In genomic region chr4:10456270-10457254, GRCh38 we compare ENCODE assay signal across 8 cellular contexts. TPM values are rescaled to one million over a fixed set of nuclear protein-coding genes. Genes with fewer than 3 reads are reported as not detected.
DNase-seq lines count a peak whose midpoint lies in the region; ATAC-seq, FAIRE-seq and TF ChIP-seq lines count a peak whose summit lies in the region.

No MANE protein-coding gene starts in this region.

- H3K27me3 Mint-ChIP-seq in CD4-positive, alpha-beta memory T cell: peaks cover 0 to 2% of the 10 kb centered on the region in 2 donors

- ATAC-seq in GM19455 (IDR thresholded peaks at IDR 0.05; ENCODE audit: unreplicated experiment): peak; percentile 73
- ATAC-seq in HG03558 (IDR thresholded peaks at IDR 0.05; ENCODE audit: extremely low read depth, unreplicated experiment): peak; percentile 27

- peak overlapping the region; percentile 43 for H3K27ac ChIP-seq in CD4-positive, alpha-beta memory T cell (ENCODE audit: low read depth, low read length)
- H3K27ac ChIP-seq in VCaP: peak overlapping the region; percentile 68; the same call in 1 of the 2 replicates

- peak; percentile 57 to 65 (median 61) for DNase-seq in CD4-positive, alpha-beta memory T cell
- DNase-seq in bronchial epithelial cell (ENCODE audit: low read depth) (peak; percentile 29), kidney tubule cell (ENCODE audit: low spot score) (peak; percentile 38), SKM-1 (lab: John Stamatoyannopoulos, UW; ENCODE audit: unreplicated experiment) (no peak)
- DNase-seq in stimulated activated CD4-positive, alpha-beta T cell treated with anti-CD3 and anti-CD28 coated beads, Interleukin-4, amount 100 ng/mL, for 1 hour: peak; percentile 60

- no peak for FAIRE-seq in bronchial epithelial cell (lab: Jason Lieb, UNC)

- no peaks in the 10 kb centered on the region for H3K9me3 ChIP-seq in CD4-positive, alpha-beta memory T cell (ENCODE audit: control insufficient read depth in 1 of 2, low read length in 2 of 2)

- H3K9me3 Mint-ChIP-seq in CD4-positive, alpha-beta memory T cell: peaks cover 0 to 7% (median 0%) of the 10 kb centered on the region in 8 donors

- intact Hi-C loops in CD4-positive, alpha-beta memory T cell (cut with micrococcal nuclease): loop anchor here (1.0 to 5.0 kb wide), 3 partner anchors 294 to 766 kb away; partner anchors contain the start of gene WDR1

- peak overlapping the region in 1 of 2 donors; percentile 68 for H3K4me3 ChIP-seq in CD4-positive, alpha-beta memory T cell (ENCODE audit: low read length in 2 of 2)
- peak overlapping the region; percentile 59 for H3K4me3 ChIP-seq in bronchial epithelial cell (ENCODE audit: low read depth, low read length)

- POLR2A ChIA-PET in CD4-positive, alpha-beta memory T cell (lab: Charles Lee; ENCODE audit: partially characterized antibody): interaction anchor here (0.8 to 3.6 kb wide), 7 partner anchors 8 to 436 kb away, joined by 3 to 21 read pairs (median 4); partner anchors contain the start of gene WDR1

- peaks cover 32% of the 10 kb centered on the region for H3K4me1 ChIP-seq in CD4-positive, alpha-beta memory T cell (ENCODE audit: insufficient read depth, low read length)

- peaks cover 25 to 51% (median 36%) of the 10 kb centered on the region in 4 donors for H3K4me1 Mint-ChIP-seq in CD4-positive, alpha-beta memory T cell

- peak overlapping the region; percentile 89 to 91 (median 90) for H3K4me3 Mint-ChIP-seq in CD4-positive, alpha-beta memory T cell

- CTCF ChIA-PET in CD4-positive, alpha-beta memory T cell (lab: Charles Lee; ENCODE audit: partially characterized antibody): interaction anchor here (0.8 to 1.4 kb wide), 2 partner anchors 13 to 442 kb away, joined by 3 read pairs; no protein-coding TSS in a partner anchor

- H3K36me3 ChIP-seq in CD4-positive, alpha-beta memory T cell (ENCODE audit: insufficient read depth, low read length): peaks cover 4% of the 10 kb centered on the region
- peaks cover 8% of the 10 kb centered on the region for H3K36me3 ChIP-seq in bronchial epithelial cell (ENCODE audit: control insufficient read depth, insufficient read depth, low read length)

- TF ChIP-seq CTCF in VCaP (conservative IDR thresholded peaks at IDR 0.05) (no peak), bronchial epithelial cell (IDR thresholded peaks at IDR 0.05; ENCODE audit: insufficient read depth, low read length, severe bottlenecking) (no peak)

- peak overlapping the region; percentile 89 to 94 (median 92) for H3K27ac Mint-ChIP-seq in CD4-positive, alpha-beta memory T cell

- H3K27me3 ChIP-seq in CD4-positive, alpha-beta memory T cell (ENCODE audit: insufficient read depth, low read length): no peaks in the 10 kb centered on the region
- peaks cover under 1% of the 10 kb centered on the region for H3K27me3 ChIP-seq in bronchial epithelial cell (ENCODE audit: control insufficient read depth, insufficient read depth, low read length)

- H3K36me3 Mint-ChIP-seq in CD4-positive, alpha-beta memory T cell: peaks cover 37 to 38% of the 10 kb centered on the region in 2 donors

RNA-seq across cellular contexts. Expression of gene ZNF518B, which starts 0.7 kb away (rescaled TPM):
- 10 to 100 TPM; 48.2 to 48.6 TPM for total RNA-seq in CD4-positive, alpha-beta memory T cell
- polyA plus RNA-seq in CD4-positive, alpha-beta memory T cell: 10 to 100 TPM in 1 of 2 donors, 1 to 10 TPM in 1; 7.0 to 10.3 TPM
- 30.5 and 40.3 TPM in 2 replicates for total RNA-seq in bronchial epithelial cell
